ENCODE assay signal across 8 cellular contexts in genomic region chr2:181680937-181681811, GRCh38. TPM values are rescaled to one million over a fixed set of nuclear protein-coding genes. Genes with fewer than 3 reads are reported as not detected.
DNase-seq lines count a peak whose midpoint lies in the region; ATAC-seq, FAIRE-seq and TF ChIP-seq lines count a peak whose summit lies in the region.
"Had no signal": no experiment of that assay in that cellular context is flagged by ENCODE, and none has a peak within 500 bp of the region (broad histone marks: within the 10 kb centered on the region; RNA-seq: fewer than 3 reads in every experiment).

No MANE protein-coding gene starts in this region.

- peaks cover 27 to 45% of the 10 kb centered on the region in 2 experiments for H4K20me1 ChIP-seq in H1 (replicated peaks in 1 of 2; ENCODE audit: control insufficient read depth in 1 of 2, insufficient read depth in 2 of 2, low read length in 2 of 2)

- H3K9me3 ChIP-seq in H1 (ENCODE audit: insufficient read depth in 2 of 2, low read depth in 1 of 2, low read length in 1 of 2): no peaks in the 10 kb centered on the region

- H2BK120ac ChIP-seq in H1 (replicated peaks; ENCODE audit: low read depth, low read length): no peak overlapping the region

- TF ChIP-seq CTCF in H1 (IDR thresholded peaks at IDR 0.05; ENCODE audit: control extremely low read depth in 1 of 3, insufficient read depth in 1 of 3, low read depth in 1 of 3, low read length in 3 of 3) (no peak), progenitor cell of endocrine pancreas (IDR thresholded peaks at IDR 0.05; ENCODE audit: unreplicated experiment) (no peak)

- 0 out of 2 replicates have a peak overlapping the region, but pooled peaks have one; percentile 38 for H3K18ac ChIP-seq in H1 (ENCODE audit: extremely low read depth, low read length)

- 3% methylated on average over 38 of the region's 38 CpGs; no CpG with 5 or more reads in 1 of the 2 experiments for WGBS in H1 (ENCODE audit: extremely low coverage in 1 of 2, insufficient coverage in 1 of 2, insufficient read length in 1 of 2, insufficient replicate concordance in 2 of 2, low coverage in 1 of 2, low lambda C conversion rate in 2 of 2, missing lambda C conversion rate in 1 of 2), 2 experiments

- TF ChIP-seq POLR2A in H1 (IDR thresholded peaks at IDR 0.05; ENCODE audit: control extremely low read depth in 1 of 2, low read depth in 2 of 2, low read length in 2 of 2) (no peak), erythroblast (IDR thresholded peaks at IDR 0.05; ENCODE audit: low read length) (no peak)

- H3K23ac ChIP-seq in H1 (ENCODE audit: insufficient read length): no peak overlapping the region

- H2AK5ac ChIP-seq in H1 (ENCODE audit: low read depth, low read length): no peak overlapping the region

- DNase-seq in NCI-H446 treated with DMSO at 0.1 percent for 48 hours (lab: John Stamatoyannopoulos, UW): peak; percentile 88
- peak in 1 of 2 experiments; percentile 60 for DNase-seq in H1 (ENCODE audit: low read depth in 1 of 2, low spot score in 2 of 2)
- no peak for DNase-seq in progenitor cell of endocrine pancreas (ENCODE audit: low spot score, unreplicated experiment)
- DNase-seq in erythroblast (lab: John Stamatoyannopoulos, UW): no peak
- no peak for DNase-seq in anterior cingulate cortex (lab: John Stamatoyannopoulos, UW)

- H3K36me3 Mint-ChIP-seq in progenitor cell of endocrine pancreas (ENCODE audit: insufficient read depth): peaks cover 1% of the 10 kb centered on the region

- POLR2A ChIA-PET in H1 (lab: Charles Lee; ENCODE audit: partially characterized antibody): interaction anchor here (0.9 to 1.4 kb wide), 2 partner anchors 14 to 24 kb away, joined by 3 to 5 read pairs; partner anchors contain the start of gene CERKL

- no peak for TF ChIP-seq EP300 in H1 (IDR thresholded peaks at IDR 0.05; ENCODE audit: borderline replicate concordance in 1 of 2, low read depth in 2 of 2, low read length in 2 of 2)

- H3K56ac ChIP-seq in H1 (replicated peaks; ENCODE audit: insufficient read length, low read depth, low read length): no peak overlapping the region

- no peak overlapping the region for H3K27ac ChIP-seq in H1 (ENCODE audit: low read depth, low read length)

- peak overlapping the region; percentile 43 for H3K4me3 Mint-ChIP-seq in progenitor cell of endocrine pancreas (ENCODE audit: low read depth)

- H4K8ac ChIP-seq in H1 (ENCODE audit: extremely low read depth, insufficient read depth, low read length): no peak overlapping the region

- no peak for TF ChIP-seq RAD21 in H1 (IDR thresholded peaks at IDR 0.05 in 1 of 2, conservative IDR thresholded peaks at IDR 0.05 in 1 of 2; ENCODE audit: low read depth in 2 of 2, low read length in 2 of 2)

- no peak overlapping the region for H4K5ac ChIP-seq in H1 (ENCODE audit: insufficient read length, low read depth, low read length)

- peak overlapping the region; percentile 68; the same call in 1 of the 2 replicates for H2BK12ac ChIP-seq in H1 (ENCODE audit: low read depth, low read length)

- FAIRE-seq in H1 (lab: Jason Lieb, UNC): no peak

- peaks cover 16% of the 10 kb centered on the region; the same call in 1 of the 2 replicates for H3K23me2 ChIP-seq in H1 (ENCODE audit: low read depth, low read length)

- H2BK5ac ChIP-seq in H1 (ENCODE audit: low read depth, low read length): no peak overlapping the region

- no peak overlapping the region for H3K9ac ChIP-seq in H1 (replicated peaks in 1 of 4; ENCODE audit: extremely low read depth in 1 of 4, low read depth in 3 of 4, low read length in 3 of 4)

- no peaks in the 10 kb centered on the region; a peak in 1 of 8 replicates for H3K36me3 ChIP-seq in H1 (ENCODE audit: control insufficient read depth in 2 of 4, insufficient read depth in 4 of 4, low read length in 3 of 4)

- no peaks in the 10 kb centered on the region for H3K9me3 Mint-ChIP-seq in progenitor cell of endocrine pancreas (ENCODE audit: low read depth)

- H3K27me3 Mint-ChIP-seq in progenitor cell of endocrine pancreas: peaks cover 92% of the 10 kb centered on the region

- no peak overlapping the region for H2BK20ac ChIP-seq in H1 (ENCODE audit: low read length)

- no peaks in the 10 kb centered on the region for H3K79me1 ChIP-seq in H1 (ENCODE audit: low read depth, low read length)

- H3K27me3 ChIP-seq in H1 (replicated peaks in 1 of 4; ENCODE audit: control insufficient read depth in 3 of 4, extremely low read depth in 1 of 4, insufficient read depth in 3 of 4, low read length in 3 of 4): peaks cover 78 to 96% (median 85%) of the 10 kb centered on the region in 4 experiments

- no peak overlapping the region for H4K91ac ChIP-seq in H1 (replicated peaks; ENCODE audit: insufficient read length, low read length)

- no peak for ATAC-seq in GM18519 (IDR thresholded peaks at IDR 0.05; ENCODE audit: low FRiP score, unreplicated experiment)

- peak overlapping the region; percentile 69; the same call in 1 of the 2 replicates for H2AFZ ChIP-seq in H1 (ENCODE audit: low read length)

- H3K4me2 ChIP-seq in H1 (ENCODE audit: insufficient read depth in 1 of 2, low read depth in 2 of 2, low read length in 2 of 2): peak overlapping the region; percentile 87 to 100

- no peak overlapping the region for H3K14ac ChIP-seq in H1 (ENCODE audit: insufficient read length)

- H3K79me2 ChIP-seq in H1 (ENCODE audit: control insufficient read depth in 1 of 2, insufficient read depth in 2 of 2, low read length in 2 of 2): no peaks in the 10 kb centered on the region

- H3K4me1 Mint-ChIP-seq in progenitor cell of endocrine pancreas (ENCODE audit: low read depth): peaks cover 3% of the 10 kb centered on the region

- peak overlapping the region; percentile 42; the same call in 1 of the 2 replicates for H3K4me3 ChIP-seq in GM08714 (ENCODE audit: low read length)
- peak overlapping the region; percentile 40 to 57 (median 42) for H3K4me3 ChIP-seq in H1 (ENCODE audit: extremely low read depth in 1 of 4, insufficient read depth in 2 of 4, low read depth in 3 of 4, low read length in 4 of 4)

- no peak overlapping the region for H2BK15ac ChIP-seq in H1 (ENCODE audit: low read length)

- H3K4ac ChIP-seq in H1 (replicated peaks; ENCODE audit: insufficient read length, low read depth, low read length): no peak overlapping the region

- H3K4me1 ChIP-seq in H1 (replicated peaks in 1 of 4; ENCODE audit: control insufficient read depth in 3 of 4, insufficient read depth in 4 of 4, low read length in 3 of 4): peaks cover 16 to 49% (median 26%) of the 10 kb centered on the region in 4 experiments

- H3K27ac Mint-ChIP-seq in progenitor cell of endocrine pancreas: no peak overlapping the region

- CTCF ChIA-PET in H1 (lab: Charles Lee; ENCODE audit: partially characterized antibody): interaction anchor here (0.9 to 1.2 kb wide), 3 partner anchors 24 to 34 kb away, joined by 3 to 4 read pairs (median 3); partner anchors contain the start of gene CERKL

TF ChIP-seq in H1, 55 proteins besides CTCF, POLR2A, EP300 and RAD21:
- no peak for TF ChIP-seq ZNF274 (IDR thresholded peaks at IDR 0.05; ENCODE audit: borderline replicate concordance, extremely low read depth, low read length)
- no peak for TF ChIP-seq CBX5 (IDR thresholded peaks at IDR 0.05; ENCODE audit: low read depth, low read length)
- TF ChIP-seq NANOG (IDR thresholded peaks at IDR 0.05; ENCODE audit: insufficient read depth, low read depth, low read length, poor library complexity, severe bottlenecking): no peak
- TF ChIP-seq CHD2 (IDR thresholded peaks at IDR 0.05; ENCODE audit: low read length): peak; percentile 85
- peak; percentile 88 for TF ChIP-seq SUZ12 (IDR thresholded peaks at IDR 0.05; ENCODE audit: low read length)
- peak; percentile 34 for TF ChIP-seq EZH2 (IDR thresholded peaks at IDR 0.05; ENCODE audit: low read depth, low read length, severe bottlenecking)
- peak; percentile 15 for TF ChIP-seq ASH2L (IDR thresholded peaks at IDR 0.05; ENCODE audit: low read length)
- TF ChIP-seq SP2 (IDR thresholded peaks at IDR 0.05; ENCODE audit: low read length): no peak
- TF ChIP-seq RFX5 (IDR thresholded peaks at IDR 0.05; ENCODE audit: borderline replicate concordance, low read depth, low read length): no peak
- TF ChIP-seq SAP30 (IDR thresholded peaks at IDR 0.05; ENCODE audit: insufficient read depth, insufficient replicate concordance, low read length): no peak
- no peak for TF ChIP-seq POLR2AphosphoS5 (IDR thresholded peaks at IDR 0.05; ENCODE audit: low read depth, low read length)
- no peak for TF ChIP-seq BACH1 (IDR thresholded peaks at IDR 0.05; ENCODE audit: low read length)
- peak; percentile 45; the same call in 1 of the 2 replicates for TF ChIP-seq BRCA1 (IDR thresholded peaks at IDR 0.05; ENCODE audit: low read depth, low read length)
- peak; percentile 77 for TF ChIP-seq KDM4A (IDR thresholded peaks at IDR 0.05; ENCODE audit: low read depth, low read length, severe bottlenecking)

RNA-seq across cellular contexts. Expression of gene NEUROD1, which starts 0.9 kb away (rescaled TPM):
- total RNA-seq in H1 (2021; fragmentation: NEBNext Ultra II Directional; extraction: Animal tissue kit (Norgen Biotek cat#: 25700)): not detected in 2 replicates
- polyA plus RNA-seq in H1 (2011; rRNA removed): 0.08 TPM in 2 replicates
- 0.04 TPM for polyA plus RNA-seq in H1 (2011; cell fraction: cytosol; rRNA removed)
- 0.09 TPM for polyA plus RNA-seq in H1 (2011; cell fraction: nucleus; rRNA removed)
- 0.11 TPM in 1 of 4 replicates, not detected in the others for polyA plus RNA-seq in H1 (2012, experiment 1 of 2)
- polyA plus RNA-seq in H1 (2012, experiment 2 of 2): not detected
- not detected for polyA plus RNA-seq in H1 (2013, experiment 1 of 2)
- 0.02 TPM for polyA plus RNA-seq in H1 (2013, experiment 2 of 2)
- 0.13 TPM in 1 of 2 replicates, not detected in the other for polyA minus RNA-seq in H1 (2011; rRNA and poly(A)+ RNA removed)
- not detected for polyA minus RNA-seq in H1 (2011; cell fraction: cytosol; rRNA and poly(A)+ RNA removed)
- polyA minus RNA-seq in H1 (2011; cell fraction: nucleus; rRNA and poly(A)+ RNA removed): not detected
- total RNA-seq in progenitor cell of endocrine pancreas: 28.6 and 33.3 TPM in 2 replicates
- total RNA-seq: pulmonary artery endothelial cell had no signal

RNA-seq across cellular contexts. Expression of gene CERKL, which starts 24.3 kb away (rescaled TPM):
- not detected in 2 replicates for total RNA-seq in H1 (2021; fragmentation: NEBNext Ultra II Directional; extraction: Animal tissue kit (Norgen Biotek cat#: 25700))
- polyA plus RNA-seq in H1 (2011; rRNA removed): 0.03 and 0.05 TPM in 2 replicates
- polyA plus RNA-seq in H1 (2011; cell fraction: cytosol; rRNA removed): 0.18 TPM
- 0.11 TPM for polyA plus RNA-seq in H1 (2011; cell fraction: nucleus; rRNA removed)
- polyA plus RNA-seq in H1 (2012, experiment 1 of 2): 0.25 to 0.52 TPM (median 0.27 TPM) in 4 replicates
- not detected for polyA plus RNA-seq in H1 (2012, experiment 2 of 2)
- 0.12 TPM for polyA plus RNA-seq in H1 (2013, experiment 1 of 2)
- polyA plus RNA-seq in H1 (2013, experiment 2 of 2): 0.11 TPM
- 0.56 TPM in 1 of 2 replicates, not detected in the other for polyA minus RNA-seq in H1 (2011; rRNA and poly(A)+ RNA removed)
- polyA minus RNA-seq in H1 (2011; cell fraction: cytosol; rRNA and poly(A)+ RNA removed): not detected
- 0.30 TPM for polyA minus RNA-seq in H1 (2011; cell fraction: nucleus; rRNA and poly(A)+ RNA removed)
- total RNA-seq in progenitor cell of endocrine pancreas: 2.6 and 2.9 TPM in 2 replicates
- total RNA-seq: pulmonary artery endothelial cell had no signal

Comparison
In these comparisons a context has a peak if more than half of its experiments do, and no peak if none do; other contexts are left out.
1. RNA of gene NEUROD1, which starts 0.9 kb away (total RNA-seq): 28.6 to 33.3 TPM in progenitor cell of endocrine pancreas; not detected in H1; every median in the first group is over 10 times any median in the second.